ENCODE assay signal across 1 cellular context in the genomic region with DNA sequence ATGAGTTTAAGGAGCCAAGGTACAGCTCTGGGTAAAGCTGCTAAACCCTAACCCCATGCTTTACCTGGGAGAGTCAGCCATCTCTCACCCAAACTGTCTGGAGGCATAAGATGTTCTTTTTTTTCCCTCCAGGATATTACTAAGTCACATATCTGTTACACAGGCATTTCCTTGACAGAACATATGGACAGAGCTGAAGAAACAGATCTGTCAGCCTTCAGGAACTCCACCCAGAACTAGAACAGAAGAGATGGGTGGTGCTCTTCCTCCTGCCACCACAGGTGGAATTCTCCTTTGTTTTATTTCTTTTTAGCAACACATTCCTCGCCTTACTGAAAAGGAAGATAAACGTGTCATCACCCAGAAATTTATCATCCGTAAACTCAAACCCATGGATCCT.
TF ChIP-seq lines count a peak whose summit lies in the region.

No MANE protein-coding gene starts in this region.

TF ChIP-seq in endothelial cell of umbilical vein, 7 proteins besides CTCF, POLR2A, EP300 and RAD21:
- peak; percentile 76 for TF ChIP-seq GATA2 (IDR thresholded peaks at IDR 0.05; ENCODE audit: insufficient read depth, insufficient read length, low read depth, low read length)
- TF ChIP-seq JUN (IDR thresholded peaks at IDR 0.05; ENCODE audit: borderline replicate concordance, insufficient read depth, insufficient read length, low read depth) = no peak
- no peak for TF ChIP-seq MYC (IDR thresholded peaks at IDR 0.05; ENCODE audit: low read depth, low read length)
- TF ChIP-seq EZH2 (IDR thresholded peaks at IDR 0.05; ENCODE audit: borderline replicate concordance, low read depth, low read length, severe bottlenecking) = no peak
- peak; percentile 56 for TF ChIP-seq FOS (IDR thresholded peaks at IDR 0.05; ENCODE audit: borderline replicate concordance, insufficient read depth, low read length)
- TF ChIP-seq, protein P1, sequence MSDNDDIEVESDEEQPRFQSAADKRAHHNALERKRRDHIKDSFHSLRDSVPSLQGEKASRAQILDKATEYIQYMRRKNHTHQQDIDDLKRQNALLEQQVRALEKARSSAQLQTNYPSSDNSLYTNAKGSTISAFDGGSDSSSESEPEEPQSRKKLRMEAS (IDR thresholded peaks at IDR 0.05; ENCODE audit: insufficient read depth, insufficient read length) = no peak
- TF ChIP-seq POLR2AphosphoS5 (IDR thresholded peaks at IDR 0.05; ENCODE audit: insufficient read depth, low read depth, low read length) = peak; percentile 30
